ENCODE assay signal across 1 cellular context in genomic region chr6:604579-604978, GRCh38.
TF ChIP-seq lines count a peak whose summit lies in the region.

No MANE protein-coding gene starts in this region.

TF ChIP-seq in K562, 482 proteins besides CTCF, POLR2A, EP300 and RAD21 (continued from another document and continues in another):
- peak; percentile 70; the same call in 1 of the 2 replicates for TF ChIP-seq ZBTB7A (IDR thresholded peaks at IDR 0.05; ENCODE audit: borderline replicate concordance, control insufficient read depth, low read depth, low read length)
- TF ChIP-seq JUND (IDR thresholded peaks at IDR 0.05; ENCODE audit: borderline replicate concordance, low read depth, low read length): peak; percentile 6; the same call in 1 of the 2 replicates
- no peak for TF ChIP-seq JUND (tag; IDR thresholded peaks at IDR 0.05; ENCODE audit: borderline replicate concordance, low read depth, low read length)
- peak in 1 of 2 experiments; percentile 81; a peak in 1 of 4 replicates for TF ChIP-seq UBTF (IDR thresholded peaks at IDR 0.05; ENCODE audit: borderline replicate concordance in 1 of 2, low read depth in 2 of 2, low read length in 2 of 2)
- 0 out of 2 replicates have a peak, but pooled peaks have one; percentile 56 for TF ChIP-seq DMBX1 (CRISPR knock-in tag; IDR thresholded peaks at IDR 0.05; ENCODE audit: borderline replicate concordance)
- peak; percentile 57 for TF ChIP-seq L3MBTL2 (IDR thresholded peaks at IDR 0.05)
- TF ChIP-seq MTA3 (IDR thresholded peaks at IDR 0.05; ENCODE audit: borderline replicate concordance): 0 out of 2 replicates have a peak, but pooled peaks have one; percentile 39
- TF ChIP-seq HMGN3 (IDR thresholded peaks at IDR 0.05; ENCODE audit: borderline replicate concordance, extremely low read depth, insufficient read length, low read depth, low read length): peak; percentile 72
- TF ChIP-seq E2F6 (IDR thresholded peaks at IDR 0.05; ENCODE audit: borderline replicate concordance in 1 of 2, extremely low read depth in 1 of 2, insufficient read depth in 1 of 2, insufficient read length in 1 of 2, low read depth in 1 of 2, low read length in 1 of 2, poor library complexity in 1 of 2, severe bottlenecking in 1 of 2): peak in 1 of 2 experiments; percentile 62
- no peak for TF ChIP-seq BACH1 (tag; IDR thresholded peaks at IDR 0.05)
- peak; percentile 69 for TF ChIP-seq TEAD4 (IDR thresholded peaks at IDR 0.05; ENCODE audit: low read length)
- TF ChIP-seq TEAD4 (CRISPR knock-in tag; IDR thresholded peaks at IDR 0.05; ENCODE audit: borderline replicate concordance): no peak
- TF ChIP-seq FOXK2 (conservative IDR thresholded peaks at IDR 0.05 in 1 of 2, IDR thresholded peaks at IDR 0.05 in 1 of 2; ENCODE audit: low read depth in 2 of 2): peak in 1 of 2 experiments; percentile 24; a peak in 1 of 4 replicates
- 0 out of 2 replicates have a peak, but pooled peaks have one; percentile 39 for TF ChIP-seq RBFOX2 (IDR thresholded peaks at IDR 0.05; ENCODE audit: low read depth, low read length)
- peak; percentile 58 for TF ChIP-seq POLR2G (IDR thresholded peaks at IDR 0.05; ENCODE audit: low read depth, low read length)
- 0 out of 2 replicates have a peak, but pooled peaks have one; percentile 19 for TF ChIP-seq ETV1 (tag; conservative IDR thresholded peaks at IDR 0.05; ENCODE audit: low read depth)
- peak; percentile 54 for TF ChIP-seq NFIC (IDR thresholded peaks at IDR 0.05)
- peak; percentile 83 for TF ChIP-seq ARID1B (IDR thresholded peaks at IDR 0.05)
- peak; percentile 80 for TF ChIP-seq CXXC5 (CRISPR knock-in tag; IDR thresholded peaks at IDR 0.05)
- TF ChIP-seq ZKSCAN1 (IDR thresholded peaks at IDR 0.05; ENCODE audit: low read depth, low read length): 0 out of 2 replicates have a peak, but pooled peaks have one; percentile 9
- peak; percentile 47; the same call in 1 of the 2 replicates for TF ChIP-seq ZBTB2 (IDR thresholded peaks at IDR 0.05)
- TF ChIP-seq HDAC2 (IDR thresholded peaks at IDR 0.05): 0 out of 2 replicates have a peak, but pooled peaks have one; percentile 16
- TF ChIP-seq TCF7 (IDR thresholded peaks at IDR 0.05; ENCODE audit: borderline replicate concordance): no peak
- peak; percentile 77; the same call in 1 of the 2 replicates for TF ChIP-seq DPF2 (IDR thresholded peaks at IDR 0.05)
- no peak for TF ChIP-seq SRF (CRISPR knock-in tag; IDR thresholded peaks at IDR 0.05)
- peak; percentile 46; the same call in 1 of the 2 replicates for TF ChIP-seq MGA (IDR thresholded peaks at IDR 0.05)
- peak; percentile 31; the same call in 1 of the 2 replicates for TF ChIP-seq SMARCC2 (IDR thresholded peaks at IDR 0.05; ENCODE audit: low read depth)
- peak; percentile 75 for TF ChIP-seq SMAD4 (CRISPR knock-in tag; conservative IDR thresholded peaks at IDR 0.05)
- peak; percentile 83 for TF ChIP-seq TCF3 (CRISPR knock-in tag; IDR thresholded peaks at IDR 0.05)
- no peak for TF ChIP-seq ZNF384 (IDR thresholded peaks at IDR 0.05; ENCODE audit: low read depth, low read length)
- no peak for TF ChIP-seq FOXJ3 (CRISPR knock-in tag; IDR thresholded peaks at IDR 0.05)
- TF ChIP-seq CTBP1 (IDR thresholded peaks at IDR 0.05; ENCODE audit: borderline replicate concordance): peak; percentile 41; the same call in 1 of the 2 replicates
- peak; percentile 25 for TF ChIP-seq CCNT2 (IDR thresholded peaks at IDR 0.05; ENCODE audit: borderline replicate concordance, extremely low read depth, insufficient read length, low read depth, low read length)
- TF ChIP-seq EP400 (IDR thresholded peaks at IDR 0.05): no peak
- TF ChIP-seq HLTF (IDR thresholded peaks at IDR 0.05): 0 out of 2 replicates have a peak, but pooled peaks have one; percentile 38
- TF ChIP-seq ZSCAN29 (IDR thresholded peaks at IDR 0.05): 0 out of 2 replicates have a peak, but pooled peaks have one; percentile 1
- peak; percentile 91 for TF ChIP-seq CBFA2T3 (IDR thresholded peaks at IDR 0.05)
- peak; percentile 38; the same call in 1 of the 2 replicates for TF ChIP-seq ZFX (CRISPR knock-in tag; IDR thresholded peaks at IDR 0.05)
- 0 out of 2 replicates have a peak, but pooled peaks have one; percentile 11 for TF ChIP-seq MITF (IDR thresholded peaks at IDR 0.05)
- TF ChIP-seq CSDE1 (IDR thresholded peaks at IDR 0.05): no peak
- peak; percentile 65; the same call in 1 of the 2 replicates for TF ChIP-seq ZEB2 (IDR thresholded peaks at IDR 0.05)
- TF ChIP-seq SMARCA4 (IDR thresholded peaks at IDR 0.05): peak; percentile 60
- TF ChIP-seq CREM (IDR thresholded peaks at IDR 0.05; ENCODE audit: low read depth): peak; percentile 26; the same call in 1 of the 2 replicates
- no peak for TF ChIP-seq TFAP4 (CRISPR knock-in tag; IDR thresholded peaks at IDR 0.05; ENCODE audit: borderline replicate concordance)
- peak in 1 of 2 experiments; percentile 57; a peak in 2 of 4 replicates for TF ChIP-seq HDAC1 (IDR thresholded peaks at IDR 0.05)
- TF ChIP-seq TRIM24 (IDR thresholded peaks at IDR 0.05): peak; percentile 51 to 66; a peak in 3 of 4 replicates
